Comparison of ENCODE assay signal across 19 cellular contexts in genomic region chr19:45713141-45713540, GRCh38. TPM values are rescaled to one million over a fixed set of nuclear protein-coding genes. Genes with fewer than 3 reads are reported as not detected.
A peak's percentile ranks its signal among the peaks of the same experiment; 100 is the strongest.
DNase-seq lines count a peak whose midpoint lies in the region; ATAC-seq and TF ChIP-seq lines count a peak whose summit lies in the region.
"Had no signal": no experiment of that assay in that cellular context is flagged by ENCODE, and none has a peak within 500 bp of the region (broad histone marks: within the 10 kb centered on the region; RNA-seq: fewer than 3 reads in every experiment).

No MANE protein-coding gene starts in this region.

- no peak overlapping the region for H4K8ac ChIP-seq in mesenchymal stem cell (ENCODE audit: low read length)

- H2BK5ac ChIP-seq in mesenchymal stem cell (ENCODE audit: low read depth, low read length, poor library complexity, severe bottlenecking) = no peak overlapping the region

- no peak for TF ChIP-seq CTCF in cardiac muscle cell (IDR thresholded peaks at IDR 0.05; ENCODE audit: low read depth, low read length)
- TF ChIP-seq CTCF in adrenal gland (IDR thresholded peaks at IDR 0.05) = no peak

- no peak overlapping the region for H3K4me2 ChIP-seq in mesenchymal stem cell (ENCODE audit: low read length, poor library complexity, severe bottlenecking)

- H3K18ac ChIP-seq in mesenchymal stem cell (ENCODE audit: low read depth in 1 of 2, low read length in 2 of 2) = no peak overlapping the region

- no peak overlapping the region for H3K9ac ChIP-seq in mesenchymal stem cell (ENCODE audit: low read length)
- H3K9ac ChIP-seq: GM23248 had no signal

- no peak overlapping the region for H4K91ac ChIP-seq in mesenchymal stem cell (ENCODE audit: low read length)

- peak overlapping the region; percentile 65 for H2BK15ac ChIP-seq in mesenchymal stem cell (ENCODE audit: low read depth, poor library complexity, severe bottlenecking)

- H3K14ac ChIP-seq in mesenchymal stem cell (ENCODE audit: low read length in 2 of 2) = no peak overlapping the region

- H3K9me3 ChIP-seq in cardiac muscle cell (ENCODE audit: low read depth) = no peaks in the 10 kb centered on the region
- H3K9me3 ChIP-seq in adrenal gland (replicated peaks in 1 of 3) = no peaks in the 10 kb centered on the region
- H3K9me3 ChIP-seq in mesenchymal stem cell (ENCODE audit: control insufficient read depth, low read length) = no peaks in the 10 kb centered on the region

- no peak overlapping the region for H3K4ac ChIP-seq in mesenchymal stem cell (ENCODE audit: low read depth in 1 of 2, low read length in 2 of 2)

- H3K4me3 ChIP-seq in cardiac muscle cell (no peak overlapping the region), adrenal gland (no peak overlapping the region), mesenchymal stem cell (ENCODE audit: insufficient read depth in 1 of 2, low read depth in 1 of 2, low read length in 2 of 2) (no peak overlapping the region)
- H3K4me3 ChIP-seq: GM23248 had no signal

- H3K4me1 ChIP-seq in cardiac muscle cell (ENCODE audit: low read depth) (peaks cover 11% of the 10 kb centered on the region), adrenal gland (replicated peaks in 1 of 2) (peaks cover 17 to 18% of the 10 kb centered on the region in 2 donors), mesenchymal stem cell (ENCODE audit: control insufficient read depth, insufficient read depth, low read depth, low read length) (peaks cover 6% of the 10 kb centered on the region)

- TF ChIP-seq POLR2A in adrenal gland (IDR thresholded peaks at IDR 0.05) = no peak

- H2BK120ac ChIP-seq in mesenchymal stem cell (ENCODE audit: low read depth, low read length) = no peak overlapping the region

- peaks cover 30% of the 10 kb centered on the region for H3K79me1 ChIP-seq in mesenchymal stem cell (replicated peaks; ENCODE audit: low read length, poor library complexity, severe bottlenecking)

- H3K27me3 ChIP-seq in cardiac muscle cell (no peaks in the 10 kb centered on the region), adrenal gland (no peaks in the 10 kb centered on the region), mesenchymal stem cell (ENCODE audit: control insufficient read depth in 1 of 2, insufficient read depth in 1 of 2, low read length in 2 of 2) (no peaks in the 10 kb centered on the region)

- H2BK12ac ChIP-seq in mesenchymal stem cell (ENCODE audit: low read length in 2 of 2) = no peak overlapping the region

- H2AK5ac ChIP-seq in mesenchymal stem cell (ENCODE audit: low read length, severe bottlenecking) = no peak overlapping the region

- ATAC-seq in Right ventricle myocardium inferior (no peak), GM21717 (IDR thresholded peaks at IDR 0.05; ENCODE audit: unreplicated experiment) (no peak)
- ATAC-seq: CD8-positive, alpha-beta T cell had no signal

- DNase-seq in cardiac muscle cell (ENCODE audit: low read depth in 1 of 2, low spot score in 1 of 2) (no peak), Right ventricle myocardium inferior (ENCODE audit: missing footprints) (no peak), adrenal gland (no peak), mesenchymal stem cell (no peak), NCI-H187 (lab: John Stamatoyannopoulos, UW) (no peak)
- DNase-seq: CD8-positive, alpha-beta T cell; COR-L47; DMS153; DMS79 treated with DMSO at 0.1 percent for 48 hours; EL; GDM1; GM23248 had no signal

- H3K36me3 ChIP-seq in cardiac muscle cell (no peaks in the 10 kb centered on the region), adrenal gland (replicated peaks in 1 of 2) (peaks cover 0 to 15% of the 10 kb centered on the region in 2 donors), mesenchymal stem cell (ENCODE audit: control insufficient read depth in 1 of 2, insufficient read depth in 2 of 2, low read depth in 1 of 2, low read length in 2 of 2) (peaks cover 26 to 32% of the 10 kb centered on the region in 2 experiments)

- H3K23ac ChIP-seq in mesenchymal stem cell (ENCODE audit: low read length in 2 of 2) = no peak overlapping the region

- intact Hi-C loops in Right ventricle myocardium inferior (cut with DNase I) (no loop called here), adrenal gland (cut with DNase I) (loop anchor here in 1 of 2 donors (5.0 kb wide), 1 partner anchor 54 kb away; the partner anchor contains the start of gene SIX5)

- H2AFZ ChIP-seq in mesenchymal stem cell (ENCODE audit: low read depth, low read length) = no peak overlapping the region
- H2AFZ ChIP-seq: GM23248 had no signal

- H3K27ac ChIP-seq in cardiac muscle cell = peak overlapping the region; percentile 10
- peak overlapping the region in 4 of 5 donors; percentile 51 to 87 (median 78) for H3K27ac ChIP-seq in adrenal gland
- no peak overlapping the region for H3K27ac ChIP-seq in mesenchymal stem cell (ENCODE audit: low read length, poor library complexity, severe bottlenecking)
- H3K27ac ChIP-seq: 22Rv1, GM23248 had no signal

- 86 to 99% (median 93%) methylated on average over 10 to 15 of the region's 15 CpGs for WGBS in adrenal gland, 4 donors
- 98% methylated on average over 14 of the region's 15 CpGs for WGBS in mesenchymal stem cell

RNA-seq across cellular contexts. Expression of gene FBXO46, which starts 17.6 kb away (rescaled TPM):
- total RNA-seq in cardiac muscle cell = 34.8 and 48.2 TPM in 2 replicates
- 39.3 and 42.5 TPM in 2 replicates for polyA plus RNA-seq in cardiac muscle cell
- total RNA-seq in Right ventricle myocardium inferior = 13.1 TPM
- 10 to 100 TPM in 7 of 8 donors, 1 to 10 TPM in 1; 5.7 to 25.6 (median 12.0) TPM for total RNA-seq in adrenal gland
- polyA plus RNA-seq in adrenal gland = 10 to 100 TPM in 1 of 3 donors, 1 to 10 TPM in 2; 3.2 to 19.5 (median 9.1) TPM
- polyA plus RNA-seq in mesenchymal stem cell (2013, experiment 1 of 2) = 5.3 TPM
- polyA plus RNA-seq in mesenchymal stem cell (2013, experiment 2 of 2) = 5.1 TPM

RNA-seq across cellular contexts. Expression of gene MEIOSIN, which starts 20.1 kb away (rescaled TPM):
- total RNA-seq in cardiac muscle cell (0.11 and 0.33 TPM in 2 replicates), Right ventricle myocardium inferior (not detected), adrenal gland (not detected)
- polyA plus RNA-seq in cardiac muscle cell (0.07 and 0.18 TPM in 2 replicates), adrenal gland (under 1 TPM in 2 of 3 donors, not detected in 1; 0.03 to 0.05 TPM)
- not detected for polyA plus RNA-seq in mesenchymal stem cell (2013, experiment 1 of 2)
- not detected for polyA plus RNA-seq in mesenchymal stem cell (2013, experiment 2 of 2)
- total RNA-seq: A673; CD8-positive, alpha-beta T cell; GM23248; H7; HT-29 had no signal
- polyA plus RNA-seq: BJ, CD14-positive monocyte, GM23248 had no signal

RNA-seq across cellular contexts. Expression of gene QPCTL, which starts 20.7 kb away (rescaled TPM):
- 22.2 and 31.1 TPM in 2 replicates for total RNA-seq in cardiac muscle cell
- polyA plus RNA-seq in cardiac muscle cell = 12.3 and 14.6 TPM in 2 replicates
- total RNA-seq in Right ventricle myocardium inferior = 1.5 TPM
- total RNA-seq in adrenal gland = 10 to 100 TPM in 4 of 8 donors, 1 to 10 TPM in 4; 2.8 to 14.4 (median 10.7) TPM
- polyA plus RNA-seq in adrenal gland = 10 to 100 TPM in 2 of 3 donors, 1 to 10 TPM in 1; 5.2 to 17.2 (median 14.1) TPM
- 12.2 TPM for polyA plus RNA-seq in mesenchymal stem cell (2013, experiment 1 of 2)
- 11.9 TPM for polyA plus RNA-seq in mesenchymal stem cell (2013, experiment 2 of 2)

RNA-seq across cellular contexts. Expression of gene SNRPD2, which starts 21.4 kb away (rescaled TPM):
- total RNA-seq in cardiac muscle cell (258 and 298 TPM in 2 replicates), Right ventricle myocardium inferior (252 TPM), adrenal gland (100 to 1,000 TPM; 179 to 382 (median 294) TPM)
- polyA plus RNA-seq in cardiac muscle cell (696 and 731 TPM in 2 replicates), adrenal gland (100 to 1,000 TPM; 233 to 440 (median 329) TPM)
- polyA plus RNA-seq in mesenchymal stem cell (2013, experiment 1 of 2) = 1,303 TPM
- 1,356 TPM for polyA plus RNA-seq in mesenchymal stem cell (2013, experiment 2 of 2)

RNA-seq across cellular contexts. Expression of gene GIPR, which starts 45.1 kb away (rescaled TPM):
- 10.8 and 23.6 TPM in 2 replicates for total RNA-seq in cardiac muscle cell
- 12.8 and 14.9 TPM in 2 replicates for polyA plus RNA-seq in cardiac muscle cell
- 5.0 TPM for total RNA-seq in Right ventricle myocardium inferior
- total RNA-seq in adrenal gland = under 1 TPM in 5 of 8 donors, not detected in 3; 0.28 to 0.94 (median 0.53) TPM
- polyA plus RNA-seq in adrenal gland = 1 to 10 TPM in 1 of 3 donors, under 1 TPM in 1, not detected in 1; 0.80 to 1.8 TPM
- 6.2 TPM for polyA plus RNA-seq in mesenchymal stem cell (2013, experiment 1 of 2)
- 5.2 TPM for polyA plus RNA-seq in mesenchymal stem cell (2013, experiment 2 of 2)
- total RNA-seq: GM23248, H7 had no signal
- polyA plus RNA-seq: CD14-positive monocyte, GM23248 had no signal
